12 cellular contexts compared by ENCODE assay signal in genomic region chr11:128289048-128289447, GRCh38.
DNase-seq lines count a peak whose midpoint lies in the region; ATAC-seq and TF ChIP-seq lines count a peak whose summit lies in the region.
"Had no signal": no experiment of that assay in that cellular context is flagged by ENCODE, and none has a peak within 500 bp of the region (broad histone marks: within the 10 kb centered on the region; RNA-seq: fewer than 3 reads in every experiment).

No MANE protein-coding gene starts in this region.

- peak overlapping the region; percentile 53 for H3K4me3 Mint-ChIP-seq in T-helper 1 cell treated with Interleukin-12 subunit alpha and Interleukin-12 subunit beta and Interleukin-4 antibody, amounts not matched to agents 30 μg/mL and 1 μg/mL, for 36 hours
- no peak overlapping the region for H3K4me3 Mint-ChIP-seq in memory B cell

- H3K4me1 Mint-ChIP-seq in T-helper 1 cell treated with Interleukin-12 subunit alpha and Interleukin-12 subunit beta and Interleukin-4 antibody, amounts not matched to agents 30 μg/mL and 1 μg/mL, for 36 hours (ENCODE audit: low read depth), result peaks cover 80% of the 10 kb centered on the region
- H3K4me1 Mint-ChIP-seq in memory B cell, result peaks cover 70% of the 10 kb centered on the region

- H3K27me3 ChIP-seq in heart right ventricle, result no peaks in the 10 kb centered on the region
- H3K27me3 ChIP-seq: stomach had no signal

- H3K27ac Mint-ChIP-seq in T-helper 1 cell treated with Interleukin-12 subunit alpha and Interleukin-12 subunit beta and Interleukin-4 antibody, amounts not matched to agents 30 μg/mL and 1 μg/mL, for 36 hours, result peak overlapping the region; percentile 88
- H3K27ac Mint-ChIP-seq in memory B cell, result peak overlapping the region; percentile 98

- DNase-seq in GM13977 (ENCODE audit: low spot score), result peak; percentile 30
- DNase-seq in memory B cell (ENCODE audit: low spot score in 2 of 2), result no peak
- DNase-seq in heart right ventricle, result no peak
- DNase-seq: DMS153, NCI-H1694 treated with DMSO at 0.1 percent for 48 hours, stomach had no signal

- H3K9me3 Mint-ChIP-seq in T-helper 1 cell treated with Interleukin-12 subunit alpha and Interleukin-12 subunit beta and Interleukin-4 antibody, amounts not matched to agents 30 μg/mL and 1 μg/mL, for 36 hours, result no peaks in the 10 kb centered on the region
- H3K9me3 Mint-ChIP-seq in memory B cell, result no peaks in the 10 kb centered on the region

- WGBS in heart right ventricle, 2 donors, result 77 to 83% methylated on average over 7 of the region's 7 CpGs

- no peak for TF ChIP-seq CTCF in GM13977 (IDR thresholded peaks at IDR 0.05; ENCODE audit: extremely low read depth, insufficient read depth, missing control alignments)
- TF ChIP-seq CTCF in heart right ventricle (IDR thresholded peaks at IDR 0.05), result no peak

- peak; percentile 32 for ATAC-seq in GM21447 (IDR thresholded peaks at IDR 0.05; ENCODE audit: unreplicated experiment)
- ATAC-seq in memory B cell (ENCODE audit: low read depth), result no peak
- ATAC-seq in HG03196 (IDR thresholded peaks at IDR 0.05; ENCODE audit: unreplicated experiment), result no peak
- ATAC-seq in HG02571 (IDR thresholded peaks at IDR 0.05; ENCODE audit: unreplicated experiment), result no peak
- ATAC-seq in heart right ventricle, result no peak
- ATAC-seq: HCT116, Panc1 had no signal

- H3K4me3 ChIP-seq in heart right ventricle, result no peak overlapping the region
- H3K4me3 ChIP-seq: stomach had no signal

- H3K27ac ChIP-seq in heart right ventricle, result peak overlapping the region in 1 of 10 donors; percentile 83

- no peaks in the 10 kb centered on the region for H3K27me3 Mint-ChIP-seq in T-helper 1 cell treated with Interleukin-12 subunit alpha and Interleukin-12 subunit beta and Interleukin-4 antibody, amounts not matched to agents 30 μg/mL and 1 μg/mL, for 36 hours (ENCODE audit: low read depth)
- no peaks in the 10 kb centered on the region for H3K27me3 Mint-ChIP-seq in memory B cell

- H3K36me3 ChIP-seq in heart right ventricle, result no peaks in the 10 kb centered on the region
- H3K36me3 ChIP-seq: stomach had no signal

- intact Hi-C loops in heart right ventricle (cut with DNase I), result loop anchor here in 9 of 10 donors (2.0 to 10.0 kb wide), 9 partner anchors 94 to 546 kb away; no protein-coding TSS in a partner anchor

- peaks cover 7% of the 10 kb centered on the region for H3K36me3 Mint-ChIP-seq in T-helper 1 cell treated with Interleukin-12 subunit alpha and Interleukin-12 subunit beta and Interleukin-4 antibody, amounts not matched to agents 30 μg/mL and 1 μg/mL, for 36 hours (ENCODE audit: low read depth)
- peaks cover 1% of the 10 kb centered on the region for H3K36me3 Mint-ChIP-seq in memory B cell

- in situ Hi-C loops in GM13977 (cut with MboI; ENCODE audit: low pct_unique_long_range_greater_than_20kb, low sequenced_read_pairs, unreplicated experiment), result loop anchor here (10.0 to 25.0 kb wide), 3 partner anchors 114 to 336 kb away; no protein-coding TSS in a partner anchor

- peaks cover 2 to 41% (median 30%) of the 10 kb centered on the region in 9 donors for H3K4me1 ChIP-seq in heart right ventricle

- H3K9me3 ChIP-seq in heart right ventricle, result no peaks in the 10 kb centered on the region
- H3K9me3 ChIP-seq: stomach had no signal
